22 cellular contexts compared by ENCODE assay signal in genomic region chr4:113406723-113407016, GRCh38.
A peak's percentile ranks its signal among the peaks of the same experiment; 100 is the strongest.
DNase-seq lines count a peak whose midpoint lies in the region; ATAC-seq and TF ChIP-seq lines count a peak whose summit lies in the region.
"Had no signal": no experiment of that assay in that cellular context is flagged by ENCODE, and none has a peak within 500 bp of the region (broad histone marks: within the 10 kb centered on the region; RNA-seq: fewer than 3 reads in every experiment).

No MANE protein-coding gene starts in this region.

- H3K9me3 ChIP-seq in psoas muscle, result no peaks in the 10 kb centered on the region
- H3K9me3 ChIP-seq: BE2C, vagina had no signal

- H3K4me3 ChIP-seq in psoas muscle, result peak overlapping the region; percentile 45
- H3K4me3 ChIP-seq: vagina had no signal

- H3K9me3 Mint-ChIP-seq in activated CD8-positive, alpha-beta memory T cell treated with anti-CD3 and anti-CD28 coated beads, Interleukin-2, amount 10 ng/mL, durations not matched to agents 7 days and 5 days (ENCODE audit: low read depth), result no peaks in the 10 kb centered on the region
- H3K9me3 Mint-ChIP-seq: activated CD4-positive, alpha-beta T cell treated with anti-CD3 and anti-CD28 coated beads, Interleukin-2, amount 10 ng/mL, durations not matched to agents 24 days and 14 days; activated T-helper 2 cell treated with anti-CD3 and anti-CD28 coated beads, Interferon-gamma antibody, Interleukin-2, Interleukin-4, amounts not matched to agents 10 μg/mL and 5 μg/mL and 100 μg/mL, durations not matched to agents 14 hours and 24 hours and 36 hours; H9; natural killer cell had no signal

- ATAC-seq in psoas muscle, result peak; percentile 38 to 73 (median 46)
- no peak for ATAC-seq in activated CD8-positive, alpha-beta memory T cell treated with anti-CD3 and anti-CD28 coated beads, Interleukin-2, amount 10 ng/mL, durations not matched to agents 7 days and 5 days
- ATAC-seq: left cardiac atrium, natural killer cell had no signal

- peaks cover 4% of the 10 kb centered on the region for H3K4me1 ChIP-seq in psoas muscle
- H3K4me1 ChIP-seq: BE2C, vagina had no signal

- no peaks in the 10 kb centered on the region for H3K27me3 ChIP-seq in psoas muscle (ENCODE audit: insufficient read depth in 3 of 3, low read length in 2 of 3)
- H3K27me3 ChIP-seq: BE2C, vagina had no signal

- no peaks in the 10 kb centered on the region for H3K36me3 ChIP-seq in psoas muscle (ENCODE audit: insufficient read depth in 1 of 2, low read depth in 1 of 2)
- H3K36me3 ChIP-seq: BE2C, vagina had no signal

- CTCF ChIA-PET in activated CD8-positive, alpha-beta memory T cell treated with anti-CD3 and anti-CD28 coated beads, Interleukin-2, amount 10 ng/mL, durations not matched to agents 7 days and 5 days (lab: Charles Lee), result interaction anchor here (1.7 kb wide), 1 partner anchor 11 kb away, joined by 5 read pairs; no protein-coding TSS in a partner anchor

- 22 to 33% (median 28%) methylated on average over 7 of the region's 7 CpGs for WGBS in psoas muscle, 3 donors

- intact Hi-C loops in psoas muscle (cut with DNase I), result no loop called here

- peaks cover 4% of the 10 kb centered on the region for H3K27me3 Mint-ChIP-seq in activated CD8-positive, alpha-beta memory T cell treated with anti-CD3 and anti-CD28 coated beads, Interleukin-2, amount 10 ng/mL, durations not matched to agents 7 days and 5 days
- H3K27me3 Mint-ChIP-seq: progenitor cell of endocrine pancreas had no signal

- DNase-seq in NCI-H2171 treated with DMSO at 0.1 percent for 48 hours (lab: John Stamatoyannopoulos, UW) (peak; percentile 78), NCI-H2171 (lab: John Stamatoyannopoulos, UW) (no peak), NCI-H2196 (lab: John Stamatoyannopoulos, UW; ENCODE audit: unreplicated experiment) (peak; percentile 34), cerebellum (ENCODE audit: low spot score) (peak; percentile 37), psoas muscle (no peak), CD1c-positive myeloid dendritic cell (ENCODE audit: extremely low spot score) (no peak), NCI-H82 treated with DMSO at 0.1 percent for 48 hours (lab: John Stamatoyannopoulos, UW; ENCODE audit: unreplicated experiment) (no peak)
- no peak for DNase-seq in activated CD8-positive, alpha-beta memory T cell treated with anti-CD3 and anti-CD28 coated beads, Interleukin-2, amount 10 ng/mL, durations not matched to agents 7 days and 5 days
- DNase-seq: activated CD4-positive, alpha-beta T cell treated with anti-CD3 and anti-CD28 coated beads, Interleukin-2, amount 10 ng/mL, durations not matched to agents 24 days and 14 days; BE2C; dermis blood vessel endothelial cell; GF-D8; H9; left cardiac atrium; natural killer cell; NCI-H1930; stimulated activated CD4-positive, alpha-beta T cell treated with anti-CD3 and anti-CD28 coated beads, Interleukin-12 subunit alpha, Interleukin-12 subunit beta, amount 100 ng/mL, for 4 hours; substantia nigra; SW 1271 had no signal

- H3K4me3 Mint-ChIP-seq in activated CD8-positive, alpha-beta memory T cell treated with anti-CD3 and anti-CD28 coated beads, Interleukin-2, amount 10 ng/mL, durations not matched to agents 7 days and 5 days, result no peak overlapping the region
- H3K4me3 Mint-ChIP-seq: activated CD4-positive, alpha-beta T cell treated with anti-CD3 and anti-CD28 coated beads, Interleukin-2, amount 10 ng/mL, durations not matched to agents 24 days and 14 days; H9; natural killer cell had no signal

- H3K36me3 Mint-ChIP-seq in activated CD8-positive, alpha-beta memory T cell treated with anti-CD3 and anti-CD28 coated beads, Interleukin-2, amount 10 ng/mL, durations not matched to agents 7 days and 5 days, result no peaks in the 10 kb centered on the region
- H3K36me3 Mint-ChIP-seq: natural killer cell had no signal

- no peak overlapping the region for H3K27ac Mint-ChIP-seq in activated CD8-positive, alpha-beta memory T cell treated with anti-CD3 and anti-CD28 coated beads, Interleukin-2, amount 10 ng/mL, durations not matched to agents 7 days and 5 days
- H3K27ac Mint-ChIP-seq: activated CD4-positive, alpha-beta T cell treated with anti-CD3 and anti-CD28 coated beads, Interleukin-2, amount 10 ng/mL, durations not matched to agents 24 days and 14 days; activated T-helper 2 cell treated with anti-CD3 and anti-CD28 coated beads, Interferon-gamma antibody, Interleukin-2, Interleukin-4, amounts not matched to agents 10 μg/mL and 5 μg/mL and 100 μg/mL, durations not matched to agents 14 hours and 24 hours and 36 hours; H9; natural killer cell; progenitor cell of endocrine pancreas had no signal

- H3K27ac ChIP-seq in psoas muscle, result peak overlapping the region; percentile 42
- H3K27ac ChIP-seq: vagina had no signal

- TF ChIP-seq CTCF in psoas muscle (IDR thresholded peaks at IDR 0.05), result no peak

- no peaks in the 10 kb centered on the region for H3K4me1 Mint-ChIP-seq in activated CD8-positive, alpha-beta memory T cell treated with anti-CD3 and anti-CD28 coated beads, Interleukin-2, amount 10 ng/mL, durations not matched to agents 7 days and 5 days
- H3K4me1 Mint-ChIP-seq: natural killer cell had no signal

Comparison
In these comparisons a context has a peak if more than half of its experiments do, and no peak if none do; other contexts are left out.
1. DNase-seq: peak in NCI-H2171 treated with DMSO at 0.1 percent for 48 hours (single experiment), NCI-H2196 (single experiment) and cerebellum (single experiment); none in NCI-H2171 (single experiment), psoas muscle (0 of 2), CD1c-positive myeloid dendritic cell (single experiment), activated CD8-positive, alpha-beta memory T cell treated with anti-CD3 and anti-CD28 coated beads, Interleukin-2, amount 10 ng/mL, durations not matched to agents 7 days and 5 days (single experiment) and NCI-H82 treated with DMSO at 0.1 percent for 48 hours (single experiment).